ENCODE assay signal across 25 cellular contexts in the genomic region with DNA sequence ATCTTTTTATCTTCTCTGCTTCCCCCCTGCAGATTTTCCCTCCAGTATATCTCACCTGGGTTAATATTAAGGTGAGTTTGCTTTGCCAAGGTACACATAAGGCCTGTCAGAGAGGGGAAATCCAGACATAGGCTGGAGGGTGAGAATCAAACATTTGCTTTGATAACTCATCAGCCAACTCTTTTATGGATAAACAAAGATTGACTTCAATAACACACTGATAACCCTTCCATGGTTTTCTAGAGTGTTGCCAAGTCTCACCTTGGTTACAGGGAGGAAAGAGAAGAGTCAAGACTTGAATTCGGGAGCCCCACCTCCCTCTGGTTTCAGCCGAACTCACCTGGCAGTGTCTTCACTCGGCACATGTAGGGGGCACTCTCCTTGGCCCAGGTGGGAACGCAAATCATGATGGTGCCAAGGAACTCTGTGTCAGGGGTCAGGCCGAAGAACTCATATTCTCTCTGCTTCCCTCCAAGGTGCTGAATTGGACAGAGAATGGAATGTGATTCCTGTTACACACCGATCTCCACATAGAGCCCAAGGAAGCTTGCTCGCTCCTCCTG. TPM values are rescaled to one million over a fixed set of nuclear protein-coding genes. Genes with fewer than 3 reads are reported as not detected.
DNase-seq lines count a peak whose midpoint lies in the region; ATAC-seq, FAIRE-seq and TF ChIP-seq lines count a peak whose summit lies in the region.
"Had no signal": no experiment of that assay in that cellular context is flagged by ENCODE, and none has a peak within 500 bp of the region (broad histone marks: within the 10 kb centered on the region; RNA-seq: fewer than 3 reads in every experiment).

No MANE protein-coding gene starts in this region.

- H3K9ac ChIP-seq in liver (ENCODE audit: low read depth in 1 of 2, low read length in 2 of 2) (no peak overlapping the region), HepG2 (ENCODE audit: insufficient read depth, low read depth, low read length) (no peak overlapping the region)

- peaks cover 5 to 26% (median 17%) of the 10 kb centered on the region in 4 donors for H3K4me1 ChIP-seq in liver (ENCODE audit: control insufficient read depth in 4 of 4, insufficient read depth in 4 of 4, low read length in 3 of 4)
- no peaks in the 10 kb centered on the region for H3K4me1 ChIP-seq in HepG2 (ENCODE audit: insufficient read depth, low read length)
- H3K4me1 ChIP-seq in body of pancreas, result peaks cover 91% of the 10 kb centered on the region
- H3K4me1 ChIP-seq in mucosa of descending colon (ENCODE audit: low read depth), result no peaks in the 10 kb centered on the region
- H3K4me1 ChIP-seq: BE2C had no signal

- 56% methylated on average over 7 of the region's 7 CpGs for WGBS in liver
- WGBS in HepG2 (ENCODE audit: low lambda C conversion rate), result 98% methylated on average over 5 of the region's 7 CpGs
- 9 to 22% methylated on average over 6 to 7 of the region's 7 CpGs for WGBS in body of pancreas, 2 donors

- no peak for TF ChIP-seq EP300 in HepG2 (IDR thresholded peaks at IDR 0.05; ENCODE audit: low read depth in 2 of 2, low read length in 2 of 2)
- TF ChIP-seq EP300 in HepG2 (CRISPR knock-in tag; IDR thresholded peaks at IDR 0.05; ENCODE audit: borderline replicate concordance), result no peak

- TF ChIP-seq CTCF in liver (IDR thresholded peaks at IDR 0.05; ENCODE audit: low read depth, low read length, missing input control) (no peak), HepG2 (CRISPR knock-in tag; IDR thresholded peaks at IDR 0.05) (no peak), body of pancreas (IDR thresholded peaks at IDR 0.05) (no peak), mucosa of descending colon (IDR thresholded peaks at IDR 0.05) (no peak)

- CTCF ChIA-PET in HepG2 (lab: Yijun Ruan, JAX; ENCODE audit: low intra/inter-chr PET ratio, low total read pairs), result no interaction called here

- H4K20me1 ChIP-seq in HepG2 (ENCODE audit: insufficient read depth, low read length), result no peaks in the 10 kb centered on the region

- H3K4me2 ChIP-seq in HepG2 (ENCODE audit: low read depth, low read length), result no peak overlapping the region

- in situ Hi-C loops in HepG2 (cut with HindIII; ENCODE audit: extremely low pct_ligation_motif_present, low pct_unique_long_range_greater_than_20kb), result no loop called here

- no peak overlapping the region for H3K4me3 ChIP-seq in liver (ENCODE audit: low read depth in 1 of 3, low read length in 3 of 3)
- no peak overlapping the region for H3K4me3 ChIP-seq in HepG2 (replicated peaks in 1 of 3; ENCODE audit: insufficient read depth in 1 of 3, low read depth in 2 of 3, low read length in 3 of 3)
- no peak overlapping the region for H3K4me3 ChIP-seq in body of pancreas
- H3K4me3 ChIP-seq in mucosa of descending colon, result no peak overlapping the region

- DNase-seq in HepG2 (ENCODE audit: low spot score), result no peak
- peak; percentile 54 to 69 (median 62) for DNase-seq in body of pancreas
- no peak for DNase-seq in mucosa of descending colon
- DNase-seq in NCI-H524 treated with DMSO at 0.1 percent for 48 hours (lab: John Stamatoyannopoulos, UW), result no peak
- DNase-seq in activated CD4-positive, alpha-beta T cell treated with anti-CD3 and anti-CD28 coated beads, Interleukin-2, amount 10 ng/mL, durations not matched to agents 24 days and 14 days, result no peak
- DNase-seq: 8988T, ACHN, BE2C, Calu3, DMS79 treated with DMSO at 0.1 percent for 48 hours, GF-D8, GOT3, HCEC 1CT, Karpas-422, NCI-H1092 treated with DMSO at 0.1 percent for 48 hours, NCI-H1436, NCI-H187, NCI-H2081 treated with DMSO at 0.1 percent for 48 hours, NCI-H2171 treated with DMSO at 0.1 percent for 48 hours, NCI-H524, NCI-H774 had no signal

- no peaks in the 10 kb centered on the region for H3K79me2 ChIP-seq in HepG2 (ENCODE audit: insufficient read depth, low read length)

- H3K36me3 Mint-ChIP-seq in activated CD4-positive, alpha-beta T cell treated with anti-CD3 and anti-CD28 coated beads, Interleukin-2, amount 10 ng/mL, durations not matched to agents 24 days and 14 days (ENCODE audit: low read depth), result no peaks in the 10 kb centered on the region

- H3K27me3 ChIP-seq in liver (ENCODE audit: control insufficient read depth in 4 of 4, insufficient read depth in 4 of 4, low read length in 3 of 4) (no peaks in the 10 kb centered on the region), HepG2 (ENCODE audit: control insufficient read depth in 1 of 2, insufficient read depth in 2 of 2, low read length in 2 of 2) (no peaks in the 10 kb centered on the region), body of pancreas (no peaks in the 10 kb centered on the region)
- H3K27me3 ChIP-seq: BE2C had no signal

- peaks cover 6% of the 10 kb centered on the region for H3K27me3 Mint-ChIP-seq in activated CD4-positive, alpha-beta T cell treated with anti-CD3 and anti-CD28 coated beads, Interleukin-2, amount 10 ng/mL, durations not matched to agents 24 days and 14 days

- TF ChIP-seq RAD21 in liver (IDR thresholded peaks at IDR 0.05) (no peak), HepG2 (CRISPR knock-in tag; IDR thresholded peaks at IDR 0.05) (no peak)

- H3K9me3 ChIP-seq in liver (ENCODE audit: control insufficient read depth in 4 of 4, low read length in 3 of 4), result peaks cover 0 to 7% (median 0%) of the 10 kb centered on the region in 4 donors
- H3K9me3 ChIP-seq in HepG2 (ENCODE audit: low read length), result no peaks in the 10 kb centered on the region
- no peaks in the 10 kb centered on the region for H3K9me3 ChIP-seq in body of pancreas
- no peaks in the 10 kb centered on the region for H3K9me3 ChIP-seq in mucosa of descending colon
- H3K9me3 ChIP-seq: BE2C had no signal

- POLR2A ChIA-PET in HepG2 (lab: Yijun Ruan, JAX), result no interaction called here

- ATAC-seq in HepG2 (no peak), body of pancreas (peak; percentile 81), mucosa of descending colon (peak; percentile 68), GM19023 (IDR thresholded peaks at IDR 0.05; ENCODE audit: unreplicated experiment) (no peak)

- FAIRE-seq in HepG2 (lab: Jason Lieb, UNC), result no peak
- FAIRE-seq: RCC 7860 had no signal

- TF ChIP-seq POLR2A in HepG2 (IDR thresholded peaks at IDR 0.05; ENCODE audit: insufficient read depth in 1 of 2, low read depth in 2 of 2, low read length in 2 of 2) (no peak), body of pancreas (IDR thresholded peaks at IDR 0.05) (no peak)

- H3K27ac ChIP-seq in liver (ENCODE audit: low read depth in 1 of 2, low read length in 2 of 2) (no peak overlapping the region), HepG2 (ENCODE audit: extremely low read length, insufficient read depth, low read length) (no peak overlapping the region), body of pancreas (peak overlapping the region; percentile 52 to 89 (median 70))
- H3K27ac ChIP-seq: HL-60 had no signal

- H3K9me3 Mint-ChIP-seq in activated CD4-positive, alpha-beta T cell treated with anti-CD3 and anti-CD28 coated beads, Interleukin-2, amount 10 ng/mL, durations not matched to agents 24 days and 14 days, result peaks cover 11% of the 10 kb centered on the region

- no TSS peak for BruUV-seq in HepG2 (replicated peaks; lab: Mats Ljungman, UMichigan)

- intact Hi-C loops in HepG2 (cut with micrococcal nuclease; ENCODE audit: unreplicated experiment), result no loop called here
- intact Hi-C loops in body of pancreas (cut with DNase I), result no loop called here
- intact Hi-C loops in mucosa of descending colon (cut with DNase I, micrococcal nuclease), result no loop called here
- intact Hi-C loops in activated CD4-positive, alpha-beta T cell treated with anti-CD3 and anti-CD28 coated beads, Interleukin-2, amount 10 ng/mL, durations not matched to agents 24 days and 14 days (cut with micrococcal nuclease), result no loop called here

- H3K4me1 Mint-ChIP-seq in activated CD4-positive, alpha-beta T cell treated with anti-CD3 and anti-CD28 coated beads, Interleukin-2, amount 10 ng/mL, durations not matched to agents 24 days and 14 days, result no peaks in the 10 kb centered on the region

- no peak overlapping the region for H2AFZ ChIP-seq in HepG2 (ENCODE audit: low read length)

- H3K27ac Mint-ChIP-seq in activated CD4-positive, alpha-beta T cell treated with anti-CD3 and anti-CD28 coated beads, Interleukin-2, amount 10 ng/mL, durations not matched to agents 24 days and 14 days, result no peak overlapping the region

- peaks cover 0 to 3% (median 2%) of the 10 kb centered on the region in 4 donors for H3K36me3 ChIP-seq in liver (ENCODE audit: control insufficient read depth in 4 of 4, insufficient read depth in 3 of 4, low read depth in 1 of 4, low read length in 3 of 4)
- peaks cover 0 to 22% of the 10 kb centered on the region in 2 experiments; a peak in 3 of 5 replicates for H3K36me3 ChIP-seq in HepG2 (replicated peaks in 1 of 2; ENCODE audit: control insufficient read depth in 1 of 2, insufficient read depth in 2 of 2, low read length in 2 of 2)
- peaks cover 0 to 4% of the 10 kb centered on the region in 2 donors for H3K36me3 ChIP-seq in body of pancreas (replicated peaks in 1 of 2; ENCODE audit: insufficient read depth in 1 of 2, low read depth in 2 of 2)
- H3K36me3 ChIP-seq in mucosa of descending colon (ENCODE audit: low read depth), result no peaks in the 10 kb centered on the region
- H3K36me3 ChIP-seq: BE2C had no signal

- H3K4me3 Mint-ChIP-seq in activated CD4-positive, alpha-beta T cell treated with anti-CD3 and anti-CD28 coated beads, Interleukin-2, amount 10 ng/mL, durations not matched to agents 24 days and 14 days, result no peak overlapping the region

RNA-seq across cellular contexts. Expression of gene IL22RA1, which starts 15.1 kb away (rescaled TPM):
- 1 to 10 TPM; 2.1 to 4.5 TPM for total RNA-seq in liver
- 1 to 10 TPM; 3.4 to 3.5 TPM for polyA plus RNA-seq in liver
- 2.1 and 4.4 TPM in 2 replicates for total RNA-seq in HepG2 (2016; rRNA removed; fragmentation: Illumina TruSeq; extraction: Trizol)
- 0.91 and 1.6 TPM in 2 replicates for total RNA-seq in HepG2 (2016; cell fraction: cytosol; rRNA removed; fragmentation: Illumina TruSeq; extraction: Trizol; ENCODE audit: low read depth)
- total RNA-seq in HepG2 (2016; cell fraction: insoluble cytoplasmic fraction; rRNA removed; fragmentation: Illumina TruSeq; extraction: Trizol), result 1.5 and 4.4 TPM in 2 replicates
- total RNA-seq in HepG2 (2016; cell fraction: membrane; rRNA removed; fragmentation: Illumina TruSeq; extraction: Trizol), result 3.0 and 3.1 TPM in 2 replicates
- 4.5 and 6.1 TPM in 2 replicates for total RNA-seq in HepG2 (2016; cell fraction: nucleus; rRNA removed; fragmentation: Illumina TruSeq; extraction: Trizol)
- polyA plus RNA-seq in HepG2 (2011; rRNA removed), result 10.2 and 13.3 TPM in 2 replicates
- polyA plus RNA-seq in HepG2 (2011; cell fraction: cytosol; rRNA removed), result 5.9 and 6.0 TPM in 2 replicates
- 13.5 and 13.6 TPM in 2 replicates for polyA plus RNA-seq in HepG2 (2011; cell fraction: nucleus; rRNA removed)
- 11.8 and 14.1 TPM in 2 replicates for polyA plus RNA-seq in HepG2 (2012)
- polyA plus RNA-seq in HepG2 (2016; cell fraction: cytosol; fragmentation: Illumina TruSeq; extraction: Trizol; ENCODE audit: low read depth), result 1.7 and 2.0 TPM in 2 replicates
- polyA plus RNA-seq in HepG2 (2016; cell fraction: insoluble cytoplasmic fraction; fragmentation: Illumina TruSeq; extraction: Trizol; ENCODE audit: low read depth), result 2.8 and 3.9 TPM in 2 replicates
- 2.4 and 3.0 TPM in 2 replicates for polyA plus RNA-seq in HepG2 (2016; cell fraction: membrane; fragmentation: Illumina TruSeq; extraction: Trizol; ENCODE audit: low read depth)
- polyA plus RNA-seq in HepG2 (2016; cell fraction: nucleus; fragmentation: Illumina TruSeq; extraction: Trizol; ENCODE audit: insufficient read depth, low read depth), result 13.6 and 13.9 TPM in 2 replicates
- polyA minus RNA-seq in HepG2 (2011; rRNA and poly(A)+ RNA removed; ENCODE audit: low replicate concordance), result 2.7 and 12.2 TPM in 2 replicates
- 4.0 and 5.3 TPM in 2 replicates for polyA minus RNA-seq in HepG2 (2011; cell fraction: cytosol; rRNA and poly(A)+ RNA removed)
- 4.2 and 4.5 TPM in 2 replicates for polyA minus RNA-seq in HepG2 (2011; cell fraction: nucleus; rRNA and poly(A)+ RNA removed)
- total RNA-seq in body of pancreas, result 100 to 1,000 TPM in 1 of 2 donors, 10 to 100 TPM in 1; 49.1 to 133 TPM
- total RNA-seq in mucosa of descending colon, result 10 to 100 TPM; 13.8 to 43.1 (median 28.2) TPM
- not detected in 2 replicates for total RNA-seq in activated CD4-positive, alpha-beta T cell treated with anti-CD3 and anti-CD28 coated beads, Interleukin-2, amount 10 ng/mL, durations not matched to agents 24 days and 14 days

RNA-seq across cellular contexts. Expression of gene MYOM3, which starts 15.9 kb away (rescaled TPM):
- total RNA-seq in liver (under 1 TPM; 0.05 to 0.17 TPM), HepG2 (2016; rRNA removed; fragmentation: Illumina TruSeq; extraction: Trizol) (15.3 and 16.5 TPM in 2 replicates), body of pancreas (1 to 10 TPM; 2.3 to 4.3 TPM), mucosa of descending colon (1 to 10 TPM; 2.6 to 3.4 (median 2.7) TPM)
- polyA plus RNA-seq in liver (under 1 TPM in 1 of 2 donors, not detected in 1; 0.01 TPM), HepG2 (2011; rRNA removed) (5.8 and 7.9 TPM in 2 replicates)
- 4.1 and 5.6 TPM in 2 replicates for total RNA-seq in HepG2 (2016; cell fraction: cytosol; rRNA removed; fragmentation: Illumina TruSeq; extraction: Trizol; ENCODE audit: low read depth)
- 13.4 and 15.6 TPM in 2 replicates for total RNA-seq in HepG2 (2016; cell fraction: insoluble cytoplasmic fraction; rRNA removed; fragmentation: Illumina TruSeq; extraction: Trizol)
- total RNA-seq in HepG2 (2016; cell fraction: membrane; rRNA removed; fragmentation: Illumina TruSeq; extraction: Trizol), result 13.7 and 13.8 TPM in 2 replicates
- total RNA-seq in HepG2 (2016; cell fraction: nucleus; rRNA removed; fragmentation: Illumina TruSeq; extraction: Trizol), result 8.9 and 12.1 TPM in 2 replicates
- 5.4 and 6.0 TPM in 2 replicates for polyA plus RNA-seq in HepG2 (2011; cell fraction: cytosol; rRNA removed)
- 11.3 and 13.5 TPM in 2 replicates for polyA plus RNA-seq in HepG2 (2011; cell fraction: nucleus; rRNA removed)
- 16.0 TPM in 2 replicates for polyA plus RNA-seq in HepG2 (2012)
- 2.4 TPM in 2 replicates for polyA plus RNA-seq in HepG2 (2016; cell fraction: cytosol; fragmentation: Illumina TruSeq; extraction: Trizol; ENCODE audit: low read depth)
- 13.0 and 14.7 TPM in 2 replicates for polyA plus RNA-seq in HepG2 (2016; cell fraction: insoluble cytoplasmic fraction; fragmentation: Illumina TruSeq; extraction: Trizol; ENCODE audit: low read depth)
- 8.0 and 8.5 TPM in 2 replicates for polyA plus RNA-seq in HepG2 (2016; cell fraction: membrane; fragmentation: Illumina TruSeq; extraction: Trizol; ENCODE audit: low read depth)
- 19.4 and 21.7 TPM in 2 replicates for polyA plus RNA-seq in HepG2 (2016; cell fraction: nucleus; fragmentation: Illumina TruSeq; extraction: Trizol; ENCODE audit: insufficient read depth, low read depth)
- 0.14 and 8.4 TPM in 2 replicates for polyA minus RNA-seq in HepG2 (2011; rRNA and poly(A)+ RNA removed; ENCODE audit: low replicate concordance)
- polyA minus RNA-seq in HepG2 (2011; cell fraction: cytosol; rRNA and poly(A)+ RNA removed), result 3.6 and 4.5 TPM in 2 replicates
- polyA minus RNA-seq in HepG2 (2011; cell fraction: nucleus; rRNA and poly(A)+ RNA removed), result 10.2 and 12.6 TPM in 2 replicates
- not detected in 2 replicates for total RNA-seq in activated CD4-positive, alpha-beta T cell treated with anti-CD3 and anti-CD28 coated beads, Interleukin-2, amount 10 ng/mL, durations not matched to agents 24 days and 14 days

RNA-seq across cellular contexts. Expression of gene IFNLR1, which starts 59.2 kb away (rescaled TPM):
- total RNA-seq in liver (1 to 10 TPM; 2.2 to 6.4 TPM), HepG2 (2016; rRNA removed; fragmentation: Illumina TruSeq; extraction: Trizol) (5.7 and 8.5 TPM in 2 replicates), body of pancreas (1 to 10 TPM; 4.6 to 5.4 TPM), mucosa of descending colon (10 to 100 TPM in 2 of 3 donors, 1 to 10 TPM in 1; 5.3 to 24.0 (median 18.8) TPM)
- polyA plus RNA-seq in liver (1 to 10 TPM; 2.9 to 4.1 TPM), HepG2 (2011; rRNA removed) (3.8 and 6.5 TPM in 2 replicates)
- total RNA-seq in HepG2 (2016; cell fraction: cytosol; rRNA removed; fragmentation: Illumina TruSeq; extraction: Trizol; ENCODE audit: low read depth), result 3.8 and 4.0 TPM in 2 replicates
- 5.2 and 8.9 TPM in 2 replicates for total RNA-seq in HepG2 (2016; cell fraction: insoluble cytoplasmic fraction; rRNA removed; fragmentation: Illumina TruSeq; extraction: Trizol)
- 5.8 and 6.1 TPM in 2 replicates for total RNA-seq in HepG2 (2016; cell fraction: membrane; rRNA removed; fragmentation: Illumina TruSeq; extraction: Trizol)
- total RNA-seq in HepG2 (2016; cell fraction: nucleus; rRNA removed; fragmentation: Illumina TruSeq; extraction: Trizol), result 7.8 TPM in 2 replicates
- polyA plus RNA-seq in HepG2 (2011; cell fraction: cytosol; rRNA removed), result 3.4 and 4.6 TPM in 2 replicates
- polyA plus RNA-seq in HepG2 (2011; cell fraction: nucleus; rRNA removed), result 4.6 and 5.3 TPM in 2 replicates
- 3.2 and 3.9 TPM in 2 replicates for polyA plus RNA-seq in HepG2 (2012)
- polyA plus RNA-seq in HepG2 (2016; cell fraction: cytosol; fragmentation: Illumina TruSeq; extraction: Trizol; ENCODE audit: low read depth), result 3.7 and 4.5 TPM in 2 replicates
- polyA plus RNA-seq in HepG2 (2016; cell fraction: insoluble cytoplasmic fraction; fragmentation: Illumina TruSeq; extraction: Trizol; ENCODE audit: low read depth), result 2.8 and 3.6 TPM in 2 replicates
- polyA plus RNA-seq in HepG2 (2016; cell fraction: membrane; fragmentation: Illumina TruSeq; extraction: Trizol; ENCODE audit: low read depth), result 3.5 and 3.9 TPM in 2 replicates
- polyA plus RNA-seq in HepG2 (2016; cell fraction: nucleus; fragmentation: Illumina TruSeq; extraction: Trizol; ENCODE audit: insufficient read depth, low read depth), result 11.8 and 14.2 TPM in 2 replicates
- polyA minus RNA-seq in HepG2 (2011; rRNA and poly(A)+ RNA removed; ENCODE audit: low replicate concordance), result 2.1 and 8.3 TPM in 2 replicates
- 4.3 TPM in 2 replicates for polyA minus RNA-seq in HepG2 (2011; cell fraction: cytosol; rRNA and poly(A)+ RNA removed)
- polyA minus RNA-seq in HepG2 (2011; cell fraction: nucleus; rRNA and poly(A)+ RNA removed), result 2.4 and 3.1 TPM in 2 replicates
- 5.3 and 5.6 TPM in 2 replicates for total RNA-seq in activated CD4-positive, alpha-beta T cell treated with anti-CD3 and anti-CD28 coated beads, Interleukin-2, amount 10 ng/mL, durations not matched to agents 24 days and 14 days

Comparison
In these comparisons a context has a peak if more than half of its experiments do, and no peak if none do; other contexts are left out.
1. H3K27ac ChIP-seq: peak in body of pancreas (4 of 4); none in liver (0 of 2) and HepG2 (single experiment).
2. ATAC-seq: peak in body of pancreas (single experiment) and mucosa of descending colon (single experiment); none in HepG2 (single experiment) and GM19023 (single experiment).
3. DNase-seq: peak in body of pancreas (4 of 4); none in HepG2 (single experiment), mucosa of descending colon (0 of 3), NCI-H524 treated with DMSO at 0.1 percent for 48 hours (single experiment) and activated CD4-positive, alpha-beta T cell treated with anti-CD3 and anti-CD28 coated beads, Interleukin-2, amount 10 ng/mL, durations not matched to agents 24 days and 14 days (single experiment).